18 cellular contexts compared by ENCODE assay signal in the genomic region with DNA sequence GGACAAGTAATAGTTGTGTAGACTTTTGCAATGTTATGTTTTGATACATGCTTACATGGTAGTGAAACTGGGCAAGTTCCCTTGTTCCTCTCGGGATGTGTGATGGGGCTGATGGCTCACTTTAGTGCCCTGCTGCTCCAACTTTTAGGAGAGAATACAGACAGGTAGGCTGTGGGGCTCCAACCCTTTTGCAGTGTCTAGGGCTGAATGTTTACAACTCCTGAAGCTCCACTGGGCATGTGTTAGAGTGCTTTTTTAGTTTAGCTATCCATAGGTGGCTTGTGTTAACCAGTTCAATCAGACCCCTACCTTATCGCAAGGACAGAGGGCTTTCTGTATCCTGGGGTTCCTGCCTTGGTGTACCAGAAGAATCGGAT. TPM values are rescaled to one million over a fixed set of nuclear protein-coding genes. Genes with fewer than 3 reads are reported as not detected.
DNase-seq lines count a peak whose midpoint lies in the region; ATAC-seq and TF ChIP-seq lines count a peak whose summit lies in the region.
"Had no signal": no experiment of that assay in that cellular context is flagged by ENCODE, and none has a peak within 500 bp of the region (broad histone marks: within the 10 kb centered on the region; RNA-seq: fewer than 3 reads in every experiment).

No MANE protein-coding gene starts in this region.

- no peaks in the 10 kb centered on the region for H3K36me3 ChIP-seq in KOPT-K1 (ENCODE audit: insufficient read depth, low read length)
- no peaks in the 10 kb centered on the region for H3K36me3 ChIP-seq in osteoblast (ENCODE audit: insufficient read depth, low read length)
- H3K36me3 ChIP-seq: right lobe of liver, stomach had no signal

- DNase-seq in activated naive CD4-positive, alpha-beta T cell treated with anti-CD3 and anti-CD28 coated beads for 36 hours, result no peak
- no peak for DNase-seq in activated naive CD4-positive, alpha-beta T cell treated with Interleukin-2 at 50 U/mL for 16 hours
- no peak for DNase-seq in activated naive CD4-positive, alpha-beta T cell treated with anti-CD3 and anti-CD28 coated beads, Interleukin-2, amount 50 U/mL, for 72 hours (ENCODE audit: low spot score in 2 of 2)
- DNase-seq in osteoblast (ENCODE audit: insufficient read length, low spot score, missing footprints), result peak; percentile 68
- DNase-seq in HT-29 (ENCODE audit: low spot score), result no peak
- DNase-seq in NCI-H526 (lab: John Stamatoyannopoulos, UW), result no peak
- DNase-seq in HUDEP-2 (lab: John Stamatoyannopoulos, UW; ENCODE audit: unreplicated experiment in 76 of 76), result no peak
- DNase-seq: COR-L47; effector memory CD4-positive, alpha-beta T cell; left ventricle myocardium superior; NCI-H187 treated with DMSO at 0.1 percent for 48 hours; NCI-H446; NK-92 treated with Interleukin-12 subunit alpha and Interleukin-12 subunit beta, amount 100 ng/mL, for 24 hours; occipital lobe had no signal

- H3K4me3 Mint-ChIP-seq in activated naive CD4-positive, alpha-beta T cell treated with anti-CD3 and anti-CD28 coated beads for 36 hours, result peak overlapping the region; percentile 27

- peaks cover 19% of the 10 kb centered on the region for H3K9me3 Mint-ChIP-seq in activated naive CD4-positive, alpha-beta T cell treated with anti-CD3 and anti-CD28 coated beads for 36 hours
- peaks cover 12 to 27% of the 10 kb centered on the region in 2 donors for H3K9me3 Mint-ChIP-seq in activated naive CD4-positive, alpha-beta T cell treated with anti-CD3 and anti-CD28 coated beads, Interleukin-2, amount 50 U/mL, for 72 hours

- no peaks in the 10 kb centered on the region for H4K20me1 ChIP-seq in osteoblast (ENCODE audit: insufficient read depth, low read length)

- H3K4me3 ChIP-seq in osteoblast (ENCODE audit: insufficient read depth, low read length), result no peak overlapping the region
- H3K4me3 ChIP-seq: right lobe of liver, stomach had no signal

- H3K9me3 ChIP-seq in KOPT-K1 (ENCODE audit: insufficient read depth, low read length, poor library complexity, severe bottlenecking), result peaks cover 13% of the 10 kb centered on the region
- no peaks in the 10 kb centered on the region for H3K9me3 ChIP-seq in osteoblast (ENCODE audit: low read depth, low read length)
- H3K9me3 ChIP-seq: right lobe of liver, stomach had no signal

- peaks cover 13% of the 10 kb centered on the region for H3K27me3 ChIP-seq in osteoblast (ENCODE audit: insufficient read depth, low read length)
- H3K27me3 ChIP-seq: right lobe of liver, stomach had no signal

- no peak overlapping the region for H2AFZ ChIP-seq in osteoblast (ENCODE audit: low read length)

- H3K36me3 Mint-ChIP-seq in activated naive CD4-positive, alpha-beta T cell treated with anti-CD3 and anti-CD28 coated beads for 36 hours (ENCODE audit: low read depth), result peaks cover 22% of the 10 kb centered on the region
- H3K36me3 Mint-ChIP-seq in activated naive CD4-positive, alpha-beta T cell treated with anti-CD3 and anti-CD28 coated beads, Interleukin-2, amount 50 U/mL, for 72 hours, result peaks cover 32 to 50% of the 10 kb centered on the region in 2 donors

- no peak overlapping the region for H3K4me2 ChIP-seq in osteoblast (ENCODE audit: insufficient read depth, low read length)

- intact Hi-C loops in activated naive CD4-positive, alpha-beta T cell treated with anti-CD3 and anti-CD28 coated beads for 36 hours (cut with micrococcal nuclease), result no loop called here

- H3K27me3 Mint-ChIP-seq in activated naive CD4-positive, alpha-beta T cell treated with anti-CD3 and anti-CD28 coated beads for 36 hours (ENCODE audit: low read depth), result no peaks in the 10 kb centered on the region

- H3K27ac ChIP-seq in KOPT-K1 (ENCODE audit: low read depth, low read length, poor library complexity, severe bottlenecking) (peak overlapping the region; percentile 56), osteoblast (ENCODE audit: low read depth, low read length) (no peak overlapping the region)
- H3K27ac ChIP-seq: right lobe of liver, stomach had no signal

- ATAC-seq in activated naive CD4-positive, alpha-beta T cell treated with anti-CD3 and anti-CD28 coated beads, Interleukin-2, amount 50 U/mL, for 72 hours, result no peak

- H3K79me2 ChIP-seq in osteoblast (ENCODE audit: insufficient read depth, low read length), result no peaks in the 10 kb centered on the region

- H3K4me1 Mint-ChIP-seq in activated naive CD4-positive, alpha-beta T cell treated with anti-CD3 and anti-CD28 coated beads for 36 hours (ENCODE audit: low read depth), result peaks cover 55% of the 10 kb centered on the region

- no peaks in the 10 kb centered on the region for H3K4me1 ChIP-seq in osteoblast (ENCODE audit: insufficient read depth, low read length)
- H3K4me1 ChIP-seq: right lobe of liver had no signal

- CTCF ChIA-PET in activated naive CD4-positive, alpha-beta T cell treated with anti-CD3 and anti-CD28 coated beads for 36 hours (lab: Charles Lee), result interaction anchor here (2.2 to 8.9 kb wide), 2 partner anchors 53 to 91 kb away, joined by 9 to 177 read pairs; partner anchors contain the start of gene SERPINB1

- peak overlapping the region; percentile 95 for H3K27ac Mint-ChIP-seq in activated naive CD4-positive, alpha-beta T cell treated with anti-CD3 and anti-CD28 coated beads for 36 hours
- peak overlapping the region; percentile 94 to 98 for H3K27ac Mint-ChIP-seq in activated naive CD4-positive, alpha-beta T cell treated with anti-CD3 and anti-CD28 coated beads, Interleukin-2, amount 50 U/mL, for 72 hours

- TF ChIP-seq CTCF in osteoblast (IDR thresholded peaks at IDR 0.05; ENCODE audit: extremely low read depth, low read depth, low read length), result no peak

RNA-seq across cellular contexts. Expression of gene SERPINB6, which starts 33.8 kb away (rescaled TPM):
- 10 to 100 TPM; 31.2 to 31.4 TPM for total RNA-seq in activated naive CD4-positive, alpha-beta T cell treated with anti-CD3 and anti-CD28 coated beads for 36 hours
- total RNA-seq in activated naive CD4-positive, alpha-beta T cell treated with anti-CD3 and anti-CD28 coated beads, Interleukin-2, amount 50 U/mL, for 72 hours, result 10 to 100 TPM; 11.1 to 78.4 TPM
- total RNA-seq in osteoblast, result 80.7 and 83.2 TPM in 2 replicates
- 68.0 and 74.6 TPM in 2 replicates for total RNA-seq in HT-29 (2014; rRNA removed; shearing (Covaris generic))

RNA-seq across cellular contexts. Expression of gene SERPINB9, which starts 34.5 kb away (rescaled TPM):
- total RNA-seq in activated naive CD4-positive, alpha-beta T cell treated with anti-CD3 and anti-CD28 coated beads for 36 hours, result 10 to 100 TPM; 72.2 to 75.8 TPM
- 100 to 1,000 TPM in 1 of 2 donors, 10 to 100 TPM in 1; 51.3 to 102 TPM for total RNA-seq in activated naive CD4-positive, alpha-beta T cell treated with anti-CD3 and anti-CD28 coated beads, Interleukin-2, amount 50 U/mL, for 72 hours
- 4.4 and 6.2 TPM in 2 replicates for total RNA-seq in osteoblast
- 2.0 and 2.9 TPM in 2 replicates for total RNA-seq in HT-29 (2014; rRNA removed; shearing (Covaris generic))
- total RNA-seq: H4 had no signal
